ENCODE assay signal across 11 cellular contexts in the genomic region with DNA sequence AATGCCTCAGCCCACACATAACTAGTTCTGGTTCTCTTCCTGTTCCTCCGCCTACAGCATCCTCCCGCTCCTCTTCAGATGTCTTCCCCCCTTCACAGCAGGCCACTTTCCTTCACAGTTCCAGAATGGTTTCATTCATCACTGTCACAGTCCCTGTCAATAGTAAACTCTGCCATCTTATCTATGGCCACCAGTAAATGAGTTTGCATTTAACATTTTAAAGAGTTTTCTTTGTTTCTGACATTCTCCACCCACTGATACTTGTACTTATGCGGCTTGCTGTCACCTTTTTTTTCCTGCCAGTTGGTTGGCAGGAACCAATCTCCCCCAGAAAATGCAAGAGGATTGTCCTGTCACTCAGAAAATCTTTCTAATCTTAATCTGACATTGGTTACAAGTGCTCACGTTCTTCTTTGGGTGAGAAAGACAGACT.
A peak's percentile ranks its signal among the peaks of the same experiment; 100 is the strongest.
DNase-seq lines count a peak whose midpoint lies in the region; ATAC-seq, FAIRE-seq and TF ChIP-seq lines count a peak whose summit lies in the region.
"Had no signal": no experiment of that assay in that cellular context is flagged by ENCODE, and none has a peak within 500 bp of the region (broad histone marks: within the 10 kb centered on the region; RNA-seq: fewer than 3 reads in every experiment).

No MANE protein-coding gene starts in this region.

- FAIRE-seq in GM12878 (lab: Jason Lieb, UNC): no peak

- TF ChIP-seq RAD21 in GM12878 (IDR thresholded peaks at IDR 0.05; ENCODE audit: insufficient read depth, low read depth, low read length): no peak

- H3K36me3 ChIP-seq in GM12878 (ENCODE audit: control insufficient read depth in 2 of 2, insufficient read depth in 2 of 2, low read length in 1 of 2): no peaks in the 10 kb centered on the region
- H3K36me3 ChIP-seq in CD8-positive, alpha-beta T cell (ENCODE audit: insufficient read depth, low read length): no peaks in the 10 kb centered on the region

- H3K79me2 ChIP-seq in GM12878 (ENCODE audit: control insufficient read depth, insufficient read depth, low read length): no peaks in the 10 kb centered on the region

- H3K4me2 ChIP-seq in GM12878 (ENCODE audit: control insufficient read depth, insufficient read depth): peak overlapping the region; percentile 43

- TF ChIP-seq CTCF in GM12878 (IDR thresholded peaks at IDR 0.05 in 2 of 3, conservative IDR thresholded peaks at IDR 0.05 in 1 of 3; ENCODE audit: control insufficient read depth in 2 of 3, extremely low read depth in 1 of 3, insufficient read depth in 1 of 3, low read depth in 3 of 3, low read length in 3 of 3): no peak
- TF ChIP-seq CTCF in CD8-positive, alpha-beta T cell (IDR thresholded peaks at IDR 0.05): no peak

- 3% methylated on average over 4 of the region's 4 CpGs for WGBS in GM12878 (ENCODE audit: insufficient coverage, insufficient replicate concordance, low lambda C conversion rate, missing lambda C conversion rate)

- H3K27me3 ChIP-seq in GM12878 (replicated peaks in 1 of 2; ENCODE audit: control insufficient read depth in 2 of 2, insufficient read depth in 2 of 2, low read length in 1 of 2): no peaks in the 10 kb centered on the region
- no peaks in the 10 kb centered on the region for H3K27me3 ChIP-seq in CD8-positive, alpha-beta T cell (ENCODE audit: insufficient read depth, low read length)

- peaks cover 6% of the 10 kb centered on the region for H3K4me1 ChIP-seq in GM12878 (ENCODE audit: control insufficient read depth, insufficient read depth, low read length)
- no peaks in the 10 kb centered on the region for H3K4me1 ChIP-seq in CD8-positive, alpha-beta T cell (ENCODE audit: insufficient read depth, low read length)

- H2AFZ ChIP-seq in GM12878 (ENCODE audit: control insufficient read depth, low read depth, low read length): peak overlapping the region; percentile 40; the same call in 1 of the 2 replicates

- no peak overlapping the region for H3K4me3 Mint-ChIP-seq in naive thymus-derived CD8-positive, alpha-beta T cell
- no peak overlapping the region for H3K4me3 Mint-ChIP-seq in CD8-positive, alpha-beta T cell

- no peaks in the 10 kb centered on the region for H3K36me3 Mint-ChIP-seq in naive thymus-derived CD8-positive, alpha-beta T cell
- no peaks in the 10 kb centered on the region for H3K36me3 Mint-ChIP-seq in CD8-positive, alpha-beta T cell
- H3K36me3 Mint-ChIP-seq: T-cell had no signal

- H3K27me3 Mint-ChIP-seq in naive thymus-derived CD8-positive, alpha-beta T cell: peaks cover 0 to 4% (median 0%) of the 10 kb centered on the region in 5 donors
- no peaks in the 10 kb centered on the region for H3K27me3 Mint-ChIP-seq in CD8-positive, alpha-beta T cell (ENCODE audit: low read depth)

- no peak for TF ChIP-seq POLR2A in GM12878 (IDR thresholded peaks at IDR 0.05; ENCODE audit: low read depth, low read length)

- no peak for TF ChIP-seq EP300 in GM12878 (IDR thresholded peaks at IDR 0.05; ENCODE audit: borderline replicate concordance in 1 of 2, control insufficient read depth in 1 of 2, low read depth in 2 of 2, low read length in 2 of 2)

- no TSS peak for BruUV-seq in GM12878 (replicated peaks; lab: Mats Ljungman, UMichigan)

- H4K20me1 ChIP-seq in GM12878 (ENCODE audit: control insufficient read depth, insufficient read depth): no peaks in the 10 kb centered on the region

- ATAC-seq in GM18499 (IDR thresholded peaks at IDR 0.05; ENCODE audit: insufficient read depth, unreplicated experiment) (peak; percentile 28), GM21360 (IDR thresholded peaks at IDR 0.05; ENCODE audit: unreplicated experiment) (peak; percentile 59), HG03103 (IDR thresholded peaks at IDR 0.05; ENCODE audit: low read depth, unreplicated experiment) (peak; percentile 46), GM12878 (peak; percentile 67), left ventricle myocardium superior (no peak)
- ATAC-seq in naive thymus-derived CD8-positive, alpha-beta T cell: no peak
- no peak for ATAC-seq in CD8-positive, alpha-beta T cell
- ATAC-seq: HCT116, T-cell had no signal

- no peak overlapping the region for H3K9ac ChIP-seq in GM12878 (ENCODE audit: control insufficient read depth, insufficient read depth, low read length)

- SMC1A ChIA-PET in GM12878 (lab: Charles Lee; ENCODE audit: uncharacterized antibody, unreplicated experiment): no interaction called here

- peaks cover 0 to 3% (median 0%) of the 10 kb centered on the region in 9 donors for H3K9me3 Mint-ChIP-seq in naive thymus-derived CD8-positive, alpha-beta T cell
- no peaks in the 10 kb centered on the region for H3K9me3 Mint-ChIP-seq in CD8-positive, alpha-beta T cell
- H3K9me3 Mint-ChIP-seq: T-cell had no signal

- intact Hi-C loops in GM12878 (cut with micrococcal nuclease; ENCODE audit: unreplicated experiment) (no loop called here), left ventricle myocardium superior (cut with micrococcal nuclease) (no loop called here)
- intact Hi-C loops in CD8-positive, alpha-beta T cell (cut with DNase I, micrococcal nuclease): no loop called here

- CTCF ChIA-PET in GM12878 (lab: Yijun Ruan, JAX): no interaction called here
- CTCF ChIA-PET in CD8-positive, alpha-beta T cell (lab: Charles Lee): no interaction called here

- no peak overlapping the region for H3K27ac Mint-ChIP-seq in naive thymus-derived CD8-positive, alpha-beta T cell
- H3K27ac Mint-ChIP-seq in CD8-positive, alpha-beta T cell: no peak overlapping the region

- POLR2A ChIA-PET in GM12878 (lab: Charles Lee): no interaction called here
- POLR2A ChIA-PET in naive thymus-derived CD8-positive, alpha-beta T cell (lab: Charles Lee): no interaction called here
- POLR2A ChIA-PET in CD8-positive, alpha-beta T cell (lab: Charles Lee): no interaction called here

- peaks cover 2 to 8% (median 3%) of the 10 kb centered on the region in 4 donors for H3K4me1 Mint-ChIP-seq in naive thymus-derived CD8-positive, alpha-beta T cell
- peaks cover 2% of the 10 kb centered on the region for H3K4me1 Mint-ChIP-seq in CD8-positive, alpha-beta T cell (ENCODE audit: low read depth)

- peak overlapping the region; percentile 59 for H3K27ac ChIP-seq in GM12878 (ENCODE audit: control insufficient read depth, insufficient read depth)
- no peak overlapping the region for H3K27ac ChIP-seq in CD8-positive, alpha-beta T cell (ENCODE audit: low read depth, low read length)

- in situ Hi-C loops in GM12878 (cut with MboI): no loop called here

- RAD21 ChIA-PET in GM12878 (lab: Charles Lee; ENCODE audit: unreplicated experiment): no interaction called here

- DNase-seq in GM12878 (ENCODE audit: low read depth, low spot score) (peak; percentile 9), NCI-H2171 treated with DMSO at 0.1 percent for 48 hours (lab: John Stamatoyannopoulos, UW) (no peak), left ventricle myocardium superior (no peak)
- DNase-seq in naive thymus-derived CD8-positive, alpha-beta T cell: no peak
- no peak for DNase-seq in CD8-positive, alpha-beta T cell
- DNase-seq: NCI-H2081 treated with DMSO at 0.1 percent for 48 hours, T-cell had no signal

- no peak overlapping the region for H3K4me3 ChIP-seq in GM12878
- H3K4me3 ChIP-seq in CD8-positive, alpha-beta T cell (ENCODE audit: low read depth, low read length): no peak overlapping the region

- no peaks in the 10 kb centered on the region for H3K9me3 ChIP-seq in GM12878 (replicated peaks; ENCODE audit: control insufficient read depth, insufficient read depth, low read length)
- H3K9me3 ChIP-seq in CD8-positive, alpha-beta T cell (ENCODE audit: low read length): no peaks in the 10 kb centered on the region

TF ChIP-seq in GM12878, 131 proteins besides CTCF, POLR2A, EP300 and RAD21 (continues in another document):
- peak; percentile 50 to 52; a peak in 3 of 4 replicates for TF ChIP-seq IKZF2 (IDR thresholded peaks at IDR 0.05)
- TF ChIP-seq EGR1 (IDR thresholded peaks at IDR 0.05; ENCODE audit: borderline replicate concordance in 1 of 2, low read depth in 2 of 2, low read length in 2 of 2): peak in 1 of 2 experiments; percentile 35; a peak in 1 of 3 replicates
- 0 out of 2 replicates have a peak, but pooled peaks have one; percentile 7 for TF ChIP-seq RUNX3 (IDR thresholded peaks at IDR 0.05; ENCODE audit: low read length)
- peak; percentile 54; the same call in 1 of the 2 replicates for TF ChIP-seq IKZF1 (conservative IDR thresholded peaks at IDR 0.05)
- TF ChIP-seq, protein P1, sequence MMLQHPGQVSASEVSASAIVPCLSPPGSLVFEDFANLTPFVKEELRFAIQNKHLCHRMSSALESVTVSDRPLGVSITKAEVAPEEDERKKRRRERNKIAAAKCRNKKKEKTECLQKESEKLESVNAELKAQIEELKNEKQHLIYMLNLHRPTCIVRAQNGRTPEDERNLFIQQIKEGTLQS (IDR thresholded peaks at IDR 0.05; ENCODE audit: borderline replicate concordance, extremely low read depth, low read depth, low read length): no peak
- peak; percentile 29 for TF ChIP-seq PBX3 (IDR thresholded peaks at IDR 0.05; ENCODE audit: insufficient replicate concordance, low read depth, low read length)
- no peak for TF ChIP-seq YBX1 (IDR thresholded peaks at IDR 0.05)

Comparison
In these comparisons a context has a peak if more than half of its experiments do, and no peak if none do; other contexts are left out.
1. ATAC-seq: peak in GM18499 (single experiment), GM21360 (single experiment), HG03103 (single experiment) and GM12878 (single experiment); none in naive thymus-derived CD8-positive, alpha-beta T cell (0 of 2), CD8-positive, alpha-beta T cell (single experiment) and left ventricle myocardium superior (single experiment).